In genomic region chrX:40539214-40540142, GRCh38 we compare ENCODE assay signal across 8 cellular contexts. TPM values are rescaled to one million over a fixed set of nuclear protein-coding genes. Genes with fewer than 3 reads are reported as not detected.
DNase-seq lines count a peak whose midpoint lies in the region; ATAC-seq, FAIRE-seq and TF ChIP-seq lines count a peak whose summit lies in the region.

No MANE protein-coding gene starts in this region.

- H3K9me3 ChIP-seq in neutrophil, result no peaks in the 10 kb centered on the region

- FAIRE-seq in urothelium cell line (lab: Jason Lieb, UNC), result no peak

- peak overlapping the region; percentile 59 to 61 for H3K27ac Mint-ChIP-seq in effector memory CD8-positive, alpha-beta T cell
- H3K27ac Mint-ChIP-seq in type B pancreatic cell, result peak overlapping the region; percentile 77

- TF ChIP-seq CTCF in neutrophil (IDR thresholded peaks at IDR 0.05) (no peak), type B pancreatic cell (conservative IDR thresholded peaks at IDR 0.05) (peak; percentile 26)

- H3K36me3 Mint-ChIP-seq in effector memory CD8-positive, alpha-beta T cell (ENCODE audit: insufficient read depth), result peaks cover 2% of the 10 kb centered on the region
- no peaks in the 10 kb centered on the region for H3K36me3 Mint-ChIP-seq in type B pancreatic cell

- no peaks in the 10 kb centered on the region for H3K36me3 ChIP-seq in neutrophil

- DNase-seq in CMK (ENCODE audit: low read depth) (peak; percentile 56), NAMALWA (ENCODE audit: low spot score) (peak; percentile 61), type B pancreatic cell (ENCODE audit: extremely low spot score, unreplicated experiment) (no peak), urothelium cell line (ENCODE audit: low spot score) (no peak)
- peak; percentile 82 for DNase-seq in activated CD4-positive, alpha-beta T cell treated with anti-CD3 and anti-CD28 coated beads for 48 hours
- DNase-seq in effector memory CD8-positive, alpha-beta T cell, result peak; percentile 64 to 67 (median 66)

- H3K4me1 ChIP-seq in neutrophil (ENCODE audit: control insufficient read depth in 1 of 2, insufficient read depth in 1 of 2, low read depth in 1 of 2, low read length in 1 of 2), result peaks cover 13 to 24% of the 10 kb centered on the region in 2 experiments

- peak overlapping the region; percentile 28 to 32 for H3K4me3 ChIP-seq in neutrophil (ENCODE audit: low read depth in 1 of 2, low read length in 1 of 2)

- no peaks in the 10 kb centered on the region for H3K9me3 Mint-ChIP-seq in effector memory CD8-positive, alpha-beta T cell
- H3K9me3 Mint-ChIP-seq in type B pancreatic cell, result no peaks in the 10 kb centered on the region

- peaks cover 4 to 22% of the 10 kb centered on the region in 2 donors for H3K27me3 Mint-ChIP-seq in effector memory CD8-positive, alpha-beta T cell
- peaks cover 4% of the 10 kb centered on the region for H3K27me3 Mint-ChIP-seq in type B pancreatic cell

- peak overlapping the region; percentile 75 for H3K27ac ChIP-seq in neutrophil

- H3K4me3 Mint-ChIP-seq in effector memory CD8-positive, alpha-beta T cell, result peak overlapping the region; percentile 60 to 76
- no peak overlapping the region for H3K4me3 Mint-ChIP-seq in type B pancreatic cell

- peak; percentile 81 for ATAC-seq in GM21515 (IDR thresholded peaks at IDR 0.05; ENCODE audit: unreplicated experiment)
- peak; percentile 94 for ATAC-seq in effector memory CD8-positive, alpha-beta T cell (replicated peaks)

- H3K27me3 ChIP-seq in neutrophil, result no peaks in the 10 kb centered on the region

- peaks cover 12 to 16% of the 10 kb centered on the region in 2 donors for H3K4me1 Mint-ChIP-seq in effector memory CD8-positive, alpha-beta T cell (ENCODE audit: low read depth in 2 of 2)
- peaks cover 22% of the 10 kb centered on the region for H3K4me1 Mint-ChIP-seq in type B pancreatic cell (ENCODE audit: unreplicated experiment)

RNA-seq across cellular contexts. Expression of gene ATP6AP2, which starts 41.3 kb away (rescaled TPM):
- total RNA-seq in type B pancreatic cell (ENCODE audit: low replicate concordance), result 98.0 and 160 TPM in 2 replicates

Comparison
In these comparisons a context has a peak if more than half of its experiments do, and no peak if none do; other contexts are left out.
1. DNase-seq: peak in CMK (single experiment), NAMALWA (single experiment), activated CD4-positive, alpha-beta T cell treated with anti-CD3 and anti-CD28 coated beads for 48 hours (single experiment) and effector memory CD8-positive, alpha-beta T cell (3 of 3); none in type B pancreatic cell (single experiment) and urothelium cell line (single experiment).